In genomic region chr7:104983620-104984539, GRCh38 we compare ENCODE assay signal across 1 cellular context.
TF ChIP-seq lines count a peak whose summit lies in the region.

No MANE protein-coding gene starts in this region.

TF ChIP-seq in H1, 55 proteins besides CTCF, POLR2A, EP300 and RAD21 (continued from another document):
- TF ChIP-seq TBP (IDR thresholded peaks at IDR 0.05; ENCODE audit: low read depth, low read length) (peak; percentile 67), SIN3A (conservative IDR thresholded peaks at IDR 0.05 in 1 of 2, IDR thresholded peaks at IDR 0.05 in 1 of 2; ENCODE audit: low read depth in 1 of 2, low read length in 2 of 2) (peak in 1 of 2 experiments; percentile 57; a peak in 1 of 4 replicates), POU5F1 (IDR thresholded peaks at IDR 0.05; ENCODE audit: low read depth, low read length) (no peak), CREB1 (IDR thresholded peaks at IDR 0.05) (peak; percentile 91), NANOG (IDR thresholded peaks at IDR 0.05; ENCODE audit: insufficient read depth, low read depth, low read length, poor library complexity, severe bottlenecking) (peak; percentile 44), NRF1 (IDR thresholded peaks at IDR 0.05; ENCODE audit: low read depth, low read length) (no peak), CEBPB (IDR thresholded peaks at IDR 0.05; ENCODE audit: low read depth, low read length) (no peak), HDAC6 (IDR thresholded peaks at IDR 0.05; ENCODE audit: low read depth, low read length) (no peak), RXRA (IDR thresholded peaks at IDR 0.05; ENCODE audit: insufficient read depth, low read depth, low read length) (no peak), CHD2 (IDR thresholded peaks at IDR 0.05; ENCODE audit: low read length) (no peak), KDM5A (IDR thresholded peaks at IDR 0.05; ENCODE audit: low read length) (no peak), MAX (IDR thresholded peaks at IDR 0.05) (peak; percentile 53), FOSL1 (IDR thresholded peaks at IDR 0.05; ENCODE audit: insufficient read depth, low read depth, low read length) (no peak), SIX5 (IDR thresholded peaks at IDR 0.05; ENCODE audit: low read depth, low read length) (no peak), BCL11A (IDR thresholded peaks at IDR 0.05; ENCODE audit: low read depth in 2 of 2, low read length in 2 of 2) (no peak), ASH2L (IDR thresholded peaks at IDR 0.05; ENCODE audit: low read length) (peak; percentile 98), CBX5 (IDR thresholded peaks at IDR 0.05; ENCODE audit: low read depth, low read length) (no peak), JUN (IDR thresholded peaks at IDR 0.05; ENCODE audit: low read depth, low read length) (no peak), EGR1 (IDR thresholded peaks at IDR 0.05; ENCODE audit: borderline replicate concordance, low read depth, low read length) (0 out of 2 replicates have a peak, but pooled peaks have one; percentile 58), SAP30 (IDR thresholded peaks at IDR 0.05; ENCODE audit: insufficient read depth, insufficient replicate concordance, low read length) (no peak), KDM1A (IDR thresholded peaks at IDR 0.05; ENCODE audit: borderline replicate concordance, low read length) (no peak), TAF1 (IDR thresholded peaks at IDR 0.05; ENCODE audit: low read depth, low read length) (peak; percentile 93), JUND (IDR thresholded peaks at IDR 0.05; ENCODE audit: low read length) (0 out of 2 replicates have a peak, but pooled peaks have one; percentile 6), RBBP5 (IDR thresholded peaks at IDR 0.05; ENCODE audit: borderline replicate concordance, low read depth, low read length) (no peak; the same call in 1 of the 2 replicates), TEAD4 (IDR thresholded peaks at IDR 0.05; ENCODE audit: low read depth, low read length) (0 out of 2 replicates have a peak, but pooled peaks have one; percentile 8), POLR2AphosphoS5 (IDR thresholded peaks at IDR 0.05; ENCODE audit: low read depth, low read length) (peak; percentile 89), CBX8 (IDR thresholded peaks at IDR 0.05; ENCODE audit: borderline replicate concordance, low read depth, low read length) (no peak), GABPA (IDR thresholded peaks at IDR 0.05; ENCODE audit: borderline replicate concordance, insufficient read depth, low read length) (peak; percentile 48; the same call in 1 of the 2 replicates), GTF2F1 (IDR thresholded peaks at IDR 0.05; ENCODE audit: borderline replicate concordance, low read depth, low read length) (no peak), ATF3 (IDR thresholded peaks at IDR 0.05; ENCODE audit: insufficient read depth, low read depth, low read length) (no peak), SP4 (IDR thresholded peaks at IDR 0.05; ENCODE audit: low read length) (no peak), TCF12 (IDR thresholded peaks at IDR 0.05; ENCODE audit: low read depth, low read length) (0 out of 2 replicates have a peak, but pooled peaks have one; percentile 5), SIRT6 (IDR thresholded peaks at IDR 0.05; ENCODE audit: low read length) (no peak), USF2 (IDR thresholded peaks at IDR 0.05; ENCODE audit: low read length) (no peak), KDM4A (IDR thresholded peaks at IDR 0.05; ENCODE audit: low read depth, low read length, severe bottlenecking) (peak; percentile 80), HDAC2 (IDR thresholded peaks at IDR 0.05; ENCODE audit: borderline replicate concordance in 1 of 2, low read depth in 2 of 2, low read length in 2 of 2) (no peak), MAFK (IDR thresholded peaks at IDR 0.05; ENCODE audit: low read depth, low read length) (no peak), BRCA1 (IDR thresholded peaks at IDR 0.05; ENCODE audit: low read depth, low read length) (no peak), RNF2 (IDR thresholded peaks at IDR 0.05; ENCODE audit: borderline replicate concordance, low read depth, low read length, missing control alignments, poor library complexity, severe bottlenecking) (no peak), TAF7 (optimal IDR thresholded peaks at IDR 0.05; ENCODE audit: borderline replicate concordance, low read depth, low read length) (peak; percentile 47), SRF (IDR thresholded peaks at IDR 0.05; ENCODE audit: low read depth, low read length) (0 out of 2 replicates have a peak, but pooled peaks have one; percentile 32), BACH1 (IDR thresholded peaks at IDR 0.05; ENCODE audit: low read length) (no peak), SP2 (IDR thresholded peaks at IDR 0.05; ENCODE audit: low read length) (no peak), PHF8 (conservative IDR thresholded peaks at IDR 0.05; ENCODE audit: low read depth, low read length) (peak; percentile 79; the same call in 1 of the 2 replicates), ATF2 (IDR thresholded peaks at IDR 0.05; ENCODE audit: low read length) (no peak), YY1 (IDR thresholded peaks at IDR 0.05; ENCODE audit: low read depth, low read length) (peak; percentile 92), CHD1 (IDR thresholded peaks at IDR 0.05; ENCODE audit: low read depth, low read length) (no peak; the same call in 1 of the 2 replicates), RFX5 (IDR thresholded peaks at IDR 0.05; ENCODE audit: borderline replicate concordance, low read depth, low read length) (no peak)
- TF ChIP-seq, protein P1, sequence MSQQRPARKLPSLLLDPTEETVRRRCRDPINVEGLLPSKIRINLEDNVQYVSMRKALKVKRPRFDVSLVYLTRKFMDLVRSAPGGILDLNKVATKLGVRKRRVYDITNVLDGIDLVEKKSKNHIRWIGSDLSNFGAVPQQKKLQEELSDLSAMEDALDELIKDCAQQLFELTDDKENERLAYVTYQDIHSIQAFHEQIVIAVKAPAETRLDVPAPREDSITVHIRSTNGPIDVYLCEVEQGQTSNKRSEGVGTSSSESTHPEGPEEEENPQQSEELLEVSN (IDR thresholded peaks at IDR 0.05): no peak
- TF ChIP-seq, protein P2, sequence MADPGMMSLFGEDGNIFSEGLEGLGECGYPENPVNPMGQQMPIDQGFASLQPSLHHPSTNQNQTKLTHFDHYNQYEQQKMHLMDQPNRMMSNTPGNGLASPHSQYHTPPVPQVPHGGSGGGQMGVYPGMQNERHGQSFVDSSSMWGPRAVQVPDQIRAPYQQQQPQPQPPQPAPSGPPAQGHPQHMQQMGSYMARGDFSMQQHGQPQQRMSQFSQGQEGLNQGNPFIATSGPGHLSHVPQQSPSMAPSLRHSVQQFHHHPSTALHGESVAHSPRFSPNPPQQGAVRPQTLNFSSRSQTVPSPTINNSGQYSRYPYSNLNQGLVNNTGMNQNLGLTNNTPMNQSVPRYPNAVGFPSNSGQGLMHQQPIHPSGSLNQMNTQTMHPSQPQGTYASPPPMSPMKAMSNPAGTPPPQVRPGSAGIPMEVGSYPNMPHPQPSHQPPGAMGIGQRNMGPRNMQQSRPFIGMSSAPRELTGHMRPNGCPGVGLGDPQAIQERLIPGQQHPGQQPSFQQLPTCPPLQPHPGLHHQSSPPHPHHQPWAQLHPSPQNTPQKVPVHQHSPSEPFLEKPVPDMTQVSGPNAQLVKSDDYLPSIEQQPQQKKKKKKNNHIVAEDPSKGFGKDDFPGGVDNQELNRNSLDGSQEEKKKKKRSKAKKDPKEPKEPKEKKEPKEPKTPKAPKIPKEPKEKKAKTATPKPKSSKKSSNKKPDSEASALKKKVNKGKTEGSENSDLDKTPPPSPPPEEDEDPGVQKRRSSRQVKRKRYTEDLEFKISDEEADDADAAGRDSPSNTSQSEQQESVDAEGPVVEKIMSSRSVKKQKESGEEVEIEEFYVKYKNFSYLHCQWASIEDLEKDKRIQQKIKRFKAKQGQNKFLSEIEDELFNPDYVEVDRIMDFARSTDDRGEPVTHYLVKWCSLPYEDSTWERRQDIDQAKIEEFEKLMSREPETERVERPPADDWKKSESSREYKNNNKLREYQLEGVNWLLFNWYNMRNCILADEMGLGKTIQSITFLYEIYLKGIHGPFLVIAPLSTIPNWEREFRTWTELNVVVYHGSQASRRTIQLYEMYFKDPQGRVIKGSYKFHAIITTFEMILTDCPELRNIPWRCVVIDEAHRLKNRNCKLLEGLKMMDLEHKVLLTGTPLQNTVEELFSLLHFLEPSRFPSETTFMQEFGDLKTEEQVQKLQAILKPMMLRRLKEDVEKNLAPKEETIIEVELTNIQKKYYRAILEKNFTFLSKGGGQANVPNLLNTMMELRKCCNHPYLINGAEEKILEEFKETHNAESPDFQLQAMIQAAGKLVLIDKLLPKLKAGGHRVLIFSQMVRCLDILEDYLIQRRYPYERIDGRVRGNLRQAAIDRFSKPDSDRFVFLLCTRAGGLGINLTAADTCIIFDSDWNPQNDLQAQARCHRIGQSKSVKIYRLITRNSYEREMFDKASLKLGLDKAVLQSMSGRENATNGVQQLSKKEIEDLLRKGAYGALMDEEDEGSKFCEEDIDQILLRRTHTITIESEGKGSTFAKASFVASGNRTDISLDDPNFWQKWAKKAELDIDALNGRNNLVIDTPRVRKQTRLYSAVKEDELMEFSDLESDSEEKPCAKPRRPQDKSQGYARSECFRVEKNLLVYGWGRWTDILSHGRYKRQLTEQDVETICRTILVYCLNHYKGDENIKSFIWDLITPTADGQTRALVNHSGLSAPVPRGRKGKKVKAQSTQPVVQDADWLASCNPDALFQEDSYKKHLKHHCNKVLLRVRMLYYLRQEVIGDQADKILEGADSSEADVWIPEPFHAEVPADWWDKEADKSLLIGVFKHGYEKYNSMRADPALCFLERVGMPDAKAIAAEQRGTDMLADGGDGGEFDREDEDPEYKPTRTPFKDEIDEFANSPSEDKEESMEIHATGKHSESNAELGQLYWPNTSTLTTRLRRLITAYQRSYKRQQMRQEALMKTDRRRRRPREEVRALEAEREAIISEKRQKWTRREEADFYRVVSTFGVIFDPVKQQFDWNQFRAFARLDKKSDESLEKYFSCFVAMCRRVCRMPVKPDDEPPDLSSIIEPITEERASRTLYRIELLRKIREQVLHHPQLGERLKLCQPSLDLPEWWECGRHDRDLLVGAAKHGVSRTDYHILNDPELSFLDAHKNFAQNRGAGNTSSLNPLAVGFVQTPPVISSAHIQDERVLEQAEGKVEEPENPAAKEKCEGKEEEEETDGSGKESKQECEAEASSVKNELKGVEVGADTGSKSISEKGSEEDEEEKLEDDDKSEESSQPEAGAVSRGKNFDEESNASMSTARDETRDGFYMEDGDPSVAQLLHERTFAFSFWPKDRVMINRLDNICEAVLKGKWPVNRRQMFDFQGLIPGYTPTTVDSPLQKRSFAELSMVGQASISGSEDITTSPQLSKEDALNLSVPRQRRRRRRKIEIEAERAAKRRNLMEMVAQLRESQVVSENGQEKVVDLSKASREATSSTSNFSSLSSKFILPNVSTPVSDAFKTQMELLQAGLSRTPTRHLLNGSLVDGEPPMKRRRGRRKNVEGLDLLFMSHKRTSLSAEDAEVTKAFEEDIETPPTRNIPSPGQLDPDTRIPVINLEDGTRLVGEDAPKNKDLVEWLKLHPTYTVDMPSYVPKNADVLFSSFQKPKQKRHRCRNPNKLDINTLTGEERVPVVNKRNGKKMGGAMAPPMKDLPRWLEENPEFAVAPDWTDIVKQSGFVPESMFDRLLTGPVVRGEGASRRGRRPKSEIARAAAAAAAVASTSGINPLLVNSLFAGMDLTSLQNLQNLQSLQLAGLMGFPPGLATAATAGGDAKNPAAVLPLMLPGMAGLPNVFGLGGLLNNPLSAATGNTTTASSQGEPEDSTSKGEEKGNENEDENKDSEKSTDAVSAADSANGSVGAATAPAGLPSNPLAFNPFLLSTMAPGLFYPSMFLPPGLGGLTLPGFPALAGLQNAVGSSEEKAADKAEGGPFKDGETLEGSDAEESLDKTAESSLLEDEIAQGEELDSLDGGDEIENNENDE (IDR thresholded peaks at IDR 0.05; ENCODE audit: insufficient replicate concordance, low read length): no peak
